In the genomic region with DNA sequence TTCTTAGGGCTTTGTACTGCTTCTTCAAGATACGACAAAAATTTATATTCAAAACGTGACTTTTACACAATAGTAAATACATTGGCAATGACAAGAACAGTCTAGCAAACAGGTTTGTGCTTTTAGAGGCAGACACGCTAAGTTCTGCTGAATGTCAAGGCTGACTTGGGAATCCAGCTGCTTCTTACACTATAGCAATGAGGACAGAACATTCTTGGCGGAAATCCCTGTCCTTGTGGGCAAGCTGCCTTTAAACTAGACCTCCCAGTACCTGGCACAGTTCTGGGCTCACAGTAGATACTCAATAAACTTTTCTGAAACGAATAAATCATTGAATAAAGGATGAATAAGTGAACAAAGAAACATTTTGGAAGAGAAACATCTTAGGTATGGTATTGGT, we compare ENCODE assay signal across 13 cellular contexts.
DNase-seq lines count a peak whose midpoint lies in the region; ATAC-seq and TF ChIP-seq lines count a peak whose summit lies in the region.
"Had no signal": no experiment of that assay in that cellular context is flagged by ENCODE, and none has a peak within 500 bp of the region (broad histone marks: within the 10 kb centered on the region; RNA-seq: fewer than 3 reads in every experiment).

No MANE protein-coding gene starts in this region.

- H3K4me3 ChIP-seq in cardiac fibroblast (replicated peaks in 1 of 2; ENCODE audit: low read depth in 2 of 2, low read length in 2 of 2) (no peak overlapping the region), right atrium auricular region (no peak overlapping the region), sigmoid colon (no peak overlapping the region), smooth muscle cell (no peak overlapping the region)

- H3K27me3 ChIP-seq in right atrium auricular region: no peaks in the 10 kb centered on the region
- no peaks in the 10 kb centered on the region for H3K27me3 ChIP-seq in sigmoid colon
- H3K27me3 ChIP-seq in smooth muscle cell (ENCODE audit: low read depth): no peaks in the 10 kb centered on the region

- H3K79me2 ChIP-seq in smooth muscle cell (ENCODE audit: low read depth): no peaks in the 10 kb centered on the region

- H3K36me3 ChIP-seq in right atrium auricular region (no peaks in the 10 kb centered on the region), sigmoid colon (no peaks in the 10 kb centered on the region), smooth muscle cell (ENCODE audit: low read depth) (no peaks in the 10 kb centered on the region)

- peak in 3 of 4 donors; percentile 76 to 95 (median 78) for TF ChIP-seq EP300 in sigmoid colon (IDR thresholded peaks at IDR 0.05)

- no peak for TF ChIP-seq CTCF in cardiac fibroblast (IDR thresholded peaks at IDR 0.05; ENCODE audit: low read depth, low read length)
- TF ChIP-seq CTCF in right atrium auricular region (IDR thresholded peaks at IDR 0.05): no peak
- no peak for TF ChIP-seq CTCF in sigmoid colon (IDR thresholded peaks at IDR 0.05)
- TF ChIP-seq CTCF in smooth muscle cell (IDR thresholded peaks at IDR 0.05; ENCODE audit: borderline replicate concordance, insufficient read depth, poor library complexity, severe bottlenecking): no peak
- no peak for TF ChIP-seq CTCF in GM13976 (IDR thresholded peaks at IDR 0.05; ENCODE audit: borderline replicate concordance, control extremely low read depth, extremely low read depth, insufficient read depth, missing control alignments)

- intact Hi-C loops in sigmoid colon (cut with DNase I): no loop called here

- 82 to 84% methylated on average over 5 of the region's 5 CpGs for WGBS in sigmoid colon, 2 donors
- 83% methylated on average over 5 of the region's 5 CpGs for WGBS in smooth muscle cell (ENCODE audit: low lambda C conversion rate)

- no peak for TF ChIP-seq POLR2A in sigmoid colon (IDR thresholded peaks at IDR 0.05)

- no peak for ATAC-seq in SK-N-SH treated with all-trans-retinoic acid at 6 μM for 48 hours

- H2AFZ ChIP-seq in smooth muscle cell (ENCODE audit: low read depth): no peak overlapping the region

- H3K27ac ChIP-seq in right atrium auricular region (peak overlapping the region; percentile 14 to 28), sigmoid colon (peak overlapping the region in 2 of 4 donors; percentile 58 to 64), smooth muscle cell (ENCODE audit: low read depth) (no peak overlapping the region)

- H4K20me1 ChIP-seq in smooth muscle cell (ENCODE audit: low read depth): no peaks in the 10 kb centered on the region

- no peak overlapping the region for H3K9ac ChIP-seq in smooth muscle cell (ENCODE audit: low read depth)

- no peak overlapping the region for H3K4me2 ChIP-seq in smooth muscle cell

- H3F3A ChIP-seq in smooth muscle cell (ENCODE audit: low read depth): no peaks in the 10 kb centered on the region

- H3K4me1 ChIP-seq in right atrium auricular region (peaks cover 0 to 42% of the 10 kb centered on the region in 2 donors), sigmoid colon (peaks cover 0 to 52% (median 43%) of the 10 kb centered on the region in 4 donors), smooth muscle cell (ENCODE audit: low read depth) (peaks cover 3% of the 10 kb centered on the region)

- in situ Hi-C loops in GM13976 (cut with MboI; ENCODE audit: low sequenced_read_pairs, unreplicated experiment): loop anchor here (25.0 kb wide), 1 partner anchor 1202 kb away; no protein-coding TSS in a partner anchor

- DNase-seq in GM04504 (ENCODE audit: low read depth) (peak; percentile 25), cardiac fibroblast (ENCODE audit: low read depth in 2 of 2) (peak; percentile 63 to 87), right atrium auricular region (ENCODE audit: low spot score) (no peak), sigmoid colon (peak; percentile 90), smooth muscle cell (lab: John Stamatoyannopoulos, UW; ENCODE audit: unreplicated experiment) (no peak), GM13976 (ENCODE audit: low spot score) (no peak)
- DNase-seq in stimulated activated CD4-positive, alpha-beta T cell treated with anti-CD3 and anti-CD28 coated beads, Interleukin-4, amount 100 ng/mL, for 24 hours: no peak
- DNase-seq: activated gamma-delta T cell; glutamatergic neuron; NCI-H1930; stimulated activated CD4-positive, alpha-beta T cell treated with anti-CD3 and anti-CD28 coated beads, Interleukin-2, amount 100 ng/mL, for 24 hours; stimulated activated CD8-positive, alpha-beta memory T cell treated with anti-CD3 and anti-CD28 coated beads, Interleukin-4, amount 100 ng/mL, for 48 hours had no signal

- no peaks in the 10 kb centered on the region for H3K9me3 ChIP-seq in right atrium auricular region
- no peaks in the 10 kb centered on the region for H3K9me3 ChIP-seq in sigmoid colon
- H3K9me3 ChIP-seq in smooth muscle cell (replicated peaks; ENCODE audit: low read depth): no peaks in the 10 kb centered on the region

TF ChIP-seq in SK-N-SH treated with all-trans-retinoic acid at 6 μM for 48 hours, 23 proteins besides CTCF, POLR2A, EP300 and RAD21:
- TF ChIP-seq ZC3H10 (CRISPR knock-in tag; IDR thresholded peaks at IDR 0.05) (no peak), GLIS3 (CRISPR knock-in tag; IDR thresholded peaks at IDR 0.05) (no peak), RARB (CRISPR knock-in tag; IDR thresholded peaks at IDR 0.05) (no peak), CSDC2 (CRISPR knock-in tag; IDR thresholded peaks at IDR 0.05) (no peak), PPARA (CRISPR knock-in tag; IDR thresholded peaks at IDR 0.05; ENCODE audit: borderline replicate concordance) (no peak), BACH2 (CRISPR knock-in tag; IDR thresholded peaks at IDR 0.05; ENCODE audit: borderline replicate concordance) (no peak), ZNF565 (CRISPR knock-in tag; conservative IDR thresholded peaks at IDR 0.05; ENCODE audit: low read depth) (no peak), ZFP3 (CRISPR knock-in tag; IDR thresholded peaks at IDR 0.05) (no peak), TCF4 (CRISPR knock-in tag; IDR thresholded peaks at IDR 0.05; ENCODE audit: borderline replicate concordance) (no peak), ARNTL (CRISPR knock-in tag; IDR thresholded peaks at IDR 0.05; ENCODE audit: borderline replicate concordance, low read depth) (no peak), ISL1 (CRISPR knock-in tag; IDR thresholded peaks at IDR 0.05) (no peak), ZNF8 (CRISPR knock-in tag; IDR thresholded peaks at IDR 0.05) (no peak), OSR1 (CRISPR knock-in tag; IDR thresholded peaks at IDR 0.05) (no peak), TOX (CRISPR knock-in tag; IDR thresholded peaks at IDR 0.05; ENCODE audit: borderline replicate concordance) (no peak), ZNF70 (CRISPR knock-in tag; IDR thresholded peaks at IDR 0.05) (no peak)
- TF ChIP-seq, protein P1, sequence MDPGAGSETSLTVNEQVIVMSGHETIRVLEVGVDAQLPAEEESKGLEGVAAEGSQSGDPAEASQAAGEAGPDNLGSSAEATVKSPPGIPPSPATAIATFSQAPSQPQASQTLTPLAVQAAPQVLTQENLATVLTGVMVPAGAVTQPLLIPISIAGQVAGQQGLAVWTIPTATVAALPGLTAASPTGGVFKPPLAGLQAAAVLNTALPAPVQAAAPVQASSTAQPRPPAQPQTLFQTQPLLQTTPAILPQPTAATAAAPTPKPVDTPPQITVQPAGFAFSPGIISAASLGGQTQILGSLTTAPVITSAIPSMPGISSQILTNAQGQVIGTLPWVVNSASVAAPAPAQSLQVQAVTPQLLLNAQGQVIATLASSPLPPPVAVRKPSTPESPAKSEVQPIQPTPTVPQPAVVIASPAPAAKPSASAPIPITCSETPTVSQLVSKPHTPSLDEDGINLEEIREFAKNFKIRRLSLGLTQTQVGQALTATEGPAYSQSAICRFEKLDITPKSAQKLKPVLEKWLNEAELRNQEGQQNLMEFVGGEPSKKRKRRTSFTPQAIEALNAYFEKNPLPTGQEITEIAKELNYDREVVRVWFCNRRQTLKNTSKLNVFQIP (CRISPR knock-in tag; IDR thresholded peaks at IDR 0.05; ENCODE audit: borderline replicate concordance, low read depth): no peak
- TF ChIP-seq, protein P2, sequence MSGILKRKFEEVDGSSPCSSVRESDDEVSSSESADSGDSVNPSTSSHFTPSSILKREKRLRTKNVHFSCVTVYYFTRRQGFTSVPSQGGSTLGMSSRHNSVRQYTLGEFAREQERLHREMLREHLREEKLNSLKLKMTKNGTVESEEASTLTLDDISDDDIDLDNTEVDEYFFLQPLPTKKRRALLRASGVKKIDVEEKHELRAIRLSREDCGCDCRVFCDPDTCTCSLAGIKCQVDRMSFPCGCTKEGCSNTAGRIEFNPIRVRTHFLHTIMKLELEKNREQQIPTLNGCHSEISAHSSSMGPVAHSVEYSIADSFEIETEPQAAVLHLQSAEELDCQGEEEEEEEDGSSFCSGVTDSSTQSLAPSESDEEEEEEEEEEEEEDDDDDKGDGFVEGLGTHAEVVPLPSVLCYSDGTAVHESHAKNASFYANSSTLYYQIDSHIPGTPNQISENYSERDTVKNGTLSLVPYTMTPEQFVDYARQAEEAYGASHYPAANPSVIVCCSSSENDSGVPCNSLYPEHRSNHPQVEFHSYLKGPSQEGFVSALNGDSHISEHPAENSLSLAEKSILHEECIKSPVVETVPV (CRISPR knock-in tag; IDR thresholded peaks at IDR 0.05): no peak
- TF ChIP-seq, protein P3, sequence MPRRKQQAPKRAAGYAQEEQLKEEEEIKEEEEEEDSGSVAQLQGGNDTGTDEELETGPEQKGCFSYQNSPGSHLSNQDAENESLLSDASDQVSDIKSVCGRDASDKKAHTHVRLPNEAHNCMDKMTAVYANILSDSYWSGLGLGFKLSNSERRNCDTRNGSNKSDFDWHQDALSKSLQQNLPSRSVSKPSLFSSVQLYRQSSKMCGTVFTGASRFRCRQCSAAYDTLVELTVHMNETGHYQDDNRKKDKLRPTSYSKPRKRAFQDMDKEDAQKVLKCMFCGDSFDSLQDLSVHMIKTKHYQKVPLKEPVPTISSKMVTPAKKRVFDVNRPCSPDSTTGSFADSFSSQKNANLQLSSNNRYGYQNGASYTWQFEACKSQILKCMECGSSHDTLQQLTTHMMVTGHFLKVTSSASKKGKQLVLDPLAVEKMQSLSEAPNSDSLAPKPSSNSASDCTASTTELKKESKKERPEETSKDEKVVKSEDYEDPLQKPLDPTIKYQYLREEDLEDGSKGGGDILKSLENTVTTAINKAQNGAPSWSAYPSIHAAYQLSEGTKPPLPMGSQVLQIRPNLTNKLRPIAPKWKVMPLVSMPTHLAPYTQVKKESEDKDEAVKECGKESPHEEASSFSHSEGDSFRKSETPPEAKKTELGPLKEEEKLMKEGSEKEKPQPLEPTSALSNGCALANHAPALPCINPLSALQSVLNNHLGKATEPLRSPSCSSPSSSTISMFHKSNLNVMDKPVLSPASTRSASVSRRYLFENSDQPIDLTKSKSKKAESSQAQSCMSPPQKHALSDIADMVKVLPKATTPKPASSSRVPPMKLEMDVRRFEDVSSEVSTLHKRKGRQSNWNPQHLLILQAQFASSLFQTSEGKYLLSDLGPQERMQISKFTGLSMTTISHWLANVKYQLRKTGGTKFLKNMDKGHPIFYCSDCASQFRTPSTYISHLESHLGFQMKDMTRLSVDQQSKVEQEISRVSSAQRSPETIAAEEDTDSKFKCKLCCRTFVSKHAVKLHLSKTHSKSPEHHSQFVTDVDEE (CRISPR knock-in tag; IDR thresholded peaks at IDR 0.05): no peak

Comparison
In these comparisons a context has a peak if more than half of its experiments do, and no peak if none do; other contexts are left out.
1. DNase-seq: peak in GM04504 (single experiment), cardiac fibroblast (2 of 2) and sigmoid colon (single experiment); none in right atrium auricular region (single experiment), smooth muscle cell (single experiment), GM13976 (single experiment) and stimulated activated CD4-positive, alpha-beta T cell treated with anti-CD3 and anti-CD28 coated beads, Interleukin-4, amount 100 ng/mL, for 24 hours (single experiment).